Comparison of ENCODE assay signal across 29 cellular contexts in the genomic region with DNA sequence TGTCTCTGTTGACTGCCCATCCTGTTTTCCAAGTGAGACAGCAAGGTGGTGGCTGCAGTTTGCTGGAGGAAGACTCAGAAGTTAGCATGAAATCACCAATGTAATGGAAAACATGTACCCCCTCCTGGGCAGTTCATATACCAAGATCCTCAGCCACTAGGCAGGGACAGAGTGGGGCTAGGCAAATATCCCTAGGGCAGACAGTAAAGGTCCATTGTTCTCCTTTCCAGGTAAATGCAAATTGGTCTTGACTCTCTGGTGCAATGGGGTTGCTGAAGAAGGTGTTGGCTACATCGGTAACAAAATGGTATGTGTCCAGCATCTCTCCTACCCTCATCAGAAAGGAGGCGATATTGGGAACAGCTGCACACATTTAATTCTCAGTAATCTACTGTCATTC.
"Had no signal": no experiment of that assay in that cellular context is flagged by ENCODE, and none has a peak within 500 bp of the region (broad histone marks: within the 10 kb centered on the region; RNA-seq: fewer than 3 reads in every experiment).

No MANE protein-coding gene starts in this region.

- H3K36me3 Mint-ChIP-seq: activated naive CD4-positive, alpha-beta T cell treated with anti-CD3 and anti-CD28 coated beads, Interleukin-2, amount 50 U/mL, for 72 hours; brain had no signal

- H3K4me3 ChIP-seq: adrenal gland, Peyer's patch, SJSA1 had no signal

- DNase-seq: activated CD4-positive, alpha-beta T cell treated with anti-CD3 and anti-CD28 coated beads for 36 hours; activated CD4-positive, alpha-beta T cell treated with anti-CD3 and anti-CD28 coated beads, Interleukin-2, amount 10 ng/mL, durations not matched to agents 7 days and 5 days; activated CD4-positive, alpha-beta T cell treated with anti-CD3 and anti-CD28 coated beads, Interleukin-2, amount 50 U/mL, for 48 hours; activated CD8-positive, alpha-beta T cell treated with anti-CD3 and anti-CD28 coated beads, Interleukin-2, amount 10 ng/mL, durations not matched to agents 7 days and 5 days; activated gamma-delta T cell treated with Interleukin-2 at 50 U/mL for 16 hours; activated naive CD4-positive, alpha-beta T cell treated with anti-CD3 and anti-CD28 coated beads for 36 hours; activated T-cell treated with anti-CD3 and anti-CD28 coated beads, Interleukin-2, amount 50 U/mL, for 24 hours; adrenal gland; anterior cingulate cortex; caudate nucleus; cerebellar nuclear complex; MM.1S; NCI-H1092 treated with DMSO at 0.1 percent for 48 hours; NCI-H1417; NCI-H1694 treated with DMSO at 0.1 percent for 48 hours; NCI-H2029; NCI-H345; Peyer's patch; RPMI8226; SHP77 treated with DMSO at 0.1 percent for 48 hours; SK-N-SH had no signal

- H3K9me3 ChIP-seq: adrenal gland, Peyer's patch, SJSA1, SK-N-SH had no signal

- H3K27me3 Mint-ChIP-seq: activated CD4-positive, alpha-beta T cell treated with anti-CD3 and anti-CD28 coated beads for 36 hours; activated CD4-positive, alpha-beta T cell treated with anti-CD3 and anti-CD28 coated beads, Interleukin-2, amount 10 ng/mL, durations not matched to agents 7 days and 5 days; activated T-cell treated with anti-CD3 and anti-CD28 coated beads, Interleukin-2, amount 50 U/mL, for 24 hours had no signal

- ATAC-seq: activated CD4-positive, alpha-beta T cell treated with anti-CD3 and anti-CD28 coated beads for 36 hours; activated CD4-positive, CD25-positive, alpha-beta regulatory T cell treated with anti-CD3 and anti-CD28 coated beads, Interleukin-2, amount 50 U/mL, for 24 hours; activated CD8-positive, alpha-beta T cell treated with anti-CD3 and anti-CD28 coated beads, Interleukin-2, amount 10 ng/mL, durations not matched to agents 7 days and 5 days; activated naive CD4-positive, alpha-beta T cell treated with anti-CD3 and anti-CD28 coated beads, Interleukin-2, amount 50 U/mL, for 72 hours; PC-3 had no signal

- H3K4me1 Mint-ChIP-seq: activated CD4-positive, alpha-beta T cell treated with anti-CD3 and anti-CD28 coated beads for 36 hours; activated CD4-positive, alpha-beta T cell treated with anti-CD3 and anti-CD28 coated beads, Interleukin-2, amount 10 ng/mL, durations not matched to agents 7 days and 5 days had no signal

- H3K9me3 Mint-ChIP-seq: activated CD4-positive, alpha-beta T cell treated with anti-CD3 and anti-CD28 coated beads, Interleukin-2, amount 10 ng/mL, durations not matched to agents 7 days and 5 days; activated naive CD4-positive, alpha-beta T cell treated with anti-CD3 and anti-CD28 coated beads for 36 hours; activated naive CD4-positive, alpha-beta T cell treated with anti-CD3 and anti-CD28 coated beads, Interleukin-2, amount 50 U/mL, for 72 hours; activated T-cell treated with anti-CD3 and anti-CD28 coated beads, Interleukin-2, amount 50 U/mL, for 24 hours; T-helper 1 cell treated with Interleukin-12 subunit alpha and Interleukin-12 subunit beta and Interleukin-4 antibody, amounts not matched to agents 30 μg/mL and 1 μg/mL, for 36 hours; T-helper 2 cell treated with Interferon-gamma antibody and Interleukin-4, amounts not matched to agents 5 μg/mL and 100 μg/mL, for 36 hours had no signal

- H3K4me3 Mint-ChIP-seq: activated CD4-positive, alpha-beta T cell treated with anti-CD3 and anti-CD28 coated beads for 36 hours; activated CD4-positive, alpha-beta T cell treated with anti-CD3 and anti-CD28 coated beads, Interleukin-2, amount 10 ng/mL, durations not matched to agents 7 days and 5 days; activated CD8-positive, alpha-beta T cell treated with anti-CD3 and anti-CD28 coated beads, Interleukin-2, amount 10 ng/mL, durations not matched to agents 7 days and 5 days; activated naive CD4-positive, alpha-beta T cell treated with anti-CD3 and anti-CD28 coated beads for 36 hours; activated T-cell treated with anti-CD3 and anti-CD28 coated beads, Interleukin-2, amount 50 U/mL, for 24 hours; brain; T-helper 1 cell treated with Interleukin-12 subunit alpha and Interleukin-12 subunit beta and Interleukin-4 antibody, amounts not matched to agents 30 μg/mL and 1 μg/mL, for 36 hours; T-helper 2 cell treated with Interferon-gamma antibody and Interleukin-4, amounts not matched to agents 5 μg/mL and 100 μg/mL, for 36 hours had no signal

- H3K4me1 ChIP-seq: adrenal gland, Peyer's patch, SJSA1 had no signal

- H3K36me3 ChIP-seq: adrenal gland, Peyer's patch, SJSA1 had no signal

- H3K27ac ChIP-seq: adrenal gland, KMS-11, Peyer's patch, SJSA1 had no signal

- H3K27ac Mint-ChIP-seq: activated CD4-positive, alpha-beta T cell treated with anti-CD3 and anti-CD28 coated beads for 36 hours; activated CD4-positive, alpha-beta T cell treated with anti-CD3 and anti-CD28 coated beads, Interleukin-2, amount 10 ng/mL, durations not matched to agents 7 days and 5 days; activated CD8-positive, alpha-beta T cell treated with anti-CD3 and anti-CD28 coated beads, Interleukin-2, amount 10 ng/mL, durations not matched to agents 7 days and 5 days; activated naive CD4-positive, alpha-beta T cell treated with anti-CD3 and anti-CD28 coated beads for 36 hours; activated naive CD4-positive, alpha-beta T cell treated with anti-CD3 and anti-CD28 coated beads, Interleukin-2, amount 50 U/mL, for 72 hours; activated T-cell treated with anti-CD3 and anti-CD28 coated beads, Interleukin-2, amount 50 U/mL, for 24 hours; brain; T-helper 1 cell treated with Interleukin-12 subunit alpha and Interleukin-12 subunit beta and Interleukin-4 antibody, amounts not matched to agents 30 μg/mL and 1 μg/mL, for 36 hours; T-helper 2 cell treated with Interferon-gamma antibody and Interleukin-4, amounts not matched to agents 5 μg/mL and 100 μg/mL, for 36 hours had no signal
